Comparison of ENCODE assay signal across 10 cellular contexts in genomic region chr1:21329209-21329844, GRCh38. TPM values are rescaled to one million over a fixed set of nuclear protein-coding genes. Genes with fewer than 3 reads are reported as not detected.
DNase-seq lines count a peak whose midpoint lies in the region; FAIRE-seq and TF ChIP-seq lines count a peak whose summit lies in the region.
"Had no signal": no experiment of that assay in that cellular context is flagged by ENCODE, and none has a peak within 500 bp of the region (broad histone marks: within the 10 kb centered on the region; RNA-seq: fewer than 3 reads in every experiment).

No MANE protein-coding gene starts in this region.

- FAIRE-seq in HTR-8/SVneo (lab: Jason Lieb, UNC) = no peak

- POLR2A ChIA-PET in activated CD4-positive, alpha-beta memory T cell treated with anti-CD3 and anti-CD28 coated beads, Interleukin-2, amount 10 ng/mL, durations not matched to agents 7 days and 5 days (lab: Charles Lee) = interaction anchor here (1.5 to 2.5 kb wide), 2 partner anchors 16 to 35 kb away, joined by 6 to 7 read pairs; no protein-coding TSS in a partner anchor

- H3K27me3 Mint-ChIP-seq in activated naive CD4-positive, alpha-beta T cell treated with anti-CD3 and anti-CD28 coated beads, Interleukin-2, amount 50 U/mL, for 24 hours = no peaks in the 10 kb centered on the region
- H3K27me3 Mint-ChIP-seq in activated CD4-positive, alpha-beta memory T cell treated with anti-CD3 and anti-CD28 coated beads, Interleukin-2, amount 10 ng/mL, durations not matched to agents 7 days and 5 days = no peaks in the 10 kb centered on the region

- peaks cover 7 to 100% (median 90%) of the 10 kb centered on the region in 4 donors for H3K4me1 ChIP-seq in tibial artery

- H3K36me3 ChIP-seq in kidney epithelial cell (ENCODE audit: control insufficient read depth, insufficient read depth, low read length) = no peaks in the 10 kb centered on the region
- H3K36me3 ChIP-seq in tibial artery = peaks cover 0 to 15% (median 0%) of the 10 kb centered on the region in 3 donors

- peak overlapping the region; percentile 58 to 95 for H3K27ac ChIP-seq in tibial artery
- H3K27ac ChIP-seq: SK-N-MC had no signal

- intact Hi-C loops in tibial artery (cut with DNase I; ENCODE audit: low total_unique reads) = no loop called here

- no peaks in the 10 kb centered on the region for H3K9me3 Mint-ChIP-seq in activated naive CD4-positive, alpha-beta T cell treated with anti-CD3 and anti-CD28 coated beads, Interleukin-2, amount 50 U/mL, for 24 hours
- no peaks in the 10 kb centered on the region for H3K9me3 Mint-ChIP-seq in activated CD4-positive, alpha-beta memory T cell treated with anti-CD3 and anti-CD28 coated beads, Interleukin-2, amount 10 ng/mL, durations not matched to agents 7 days and 5 days

- peak overlapping the region; percentile 60 for H3K4me3 Mint-ChIP-seq in activated naive CD4-positive, alpha-beta T cell treated with anti-CD3 and anti-CD28 coated beads, Interleukin-2, amount 50 U/mL, for 24 hours
- no peak overlapping the region for H3K4me3 Mint-ChIP-seq in activated CD4-positive, alpha-beta memory T cell treated with anti-CD3 and anti-CD28 coated beads, Interleukin-2, amount 10 ng/mL, durations not matched to agents 7 days and 5 days

- H3K36me3 Mint-ChIP-seq in activated naive CD4-positive, alpha-beta T cell treated with anti-CD3 and anti-CD28 coated beads, Interleukin-2, amount 50 U/mL, for 24 hours = peaks cover 13% of the 10 kb centered on the region
- peaks cover 13% of the 10 kb centered on the region for H3K36me3 Mint-ChIP-seq in activated CD4-positive, alpha-beta memory T cell treated with anti-CD3 and anti-CD28 coated beads, Interleukin-2, amount 10 ng/mL, durations not matched to agents 7 days and 5 days (ENCODE audit: low read depth)

- H3K4me1 Mint-ChIP-seq in activated naive CD4-positive, alpha-beta T cell treated with anti-CD3 and anti-CD28 coated beads, Interleukin-2, amount 50 U/mL, for 24 hours = peaks cover 94% of the 10 kb centered on the region
- peaks cover 84% of the 10 kb centered on the region for H3K4me1 Mint-ChIP-seq in activated CD4-positive, alpha-beta memory T cell treated with anti-CD3 and anti-CD28 coated beads, Interleukin-2, amount 10 ng/mL, durations not matched to agents 7 days and 5 days

- peak overlapping the region; percentile 94 for H3K27ac Mint-ChIP-seq in activated naive CD4-positive, alpha-beta T cell treated with anti-CD3 and anti-CD28 coated beads, Interleukin-2, amount 50 U/mL, for 24 hours
- peak overlapping the region; percentile 16 for H3K27ac Mint-ChIP-seq in activated CD4-positive, alpha-beta memory T cell treated with anti-CD3 and anti-CD28 coated beads, Interleukin-2, amount 10 ng/mL, durations not matched to agents 7 days and 5 days

- no peaks in the 10 kb centered on the region for H3K27me3 ChIP-seq in kidney epithelial cell (ENCODE audit: control insufficient read depth, insufficient read depth, low read length)
- H3K27me3 ChIP-seq in tibial artery = no peaks in the 10 kb centered on the region

- CTCF ChIA-PET in activated CD4-positive, alpha-beta memory T cell treated with anti-CD3 and anti-CD28 coated beads, Interleukin-2, amount 10 ng/mL, durations not matched to agents 7 days and 5 days (lab: Charles Lee) = no interaction called here

- DNase-seq in activated naive CD4-positive, alpha-beta T cell treated with anti-CD3 and anti-CD28 coated beads, Interleukin-2, amount 50 U/mL, for 16 hours = no peak
- no peak for DNase-seq in activated CD4-positive, alpha-beta memory T cell treated with anti-CD3 and anti-CD28 coated beads, Interleukin-2, amount 10 ng/mL, durations not matched to agents 7 days and 5 days
- peak; percentile 72 for DNase-seq in kidney epithelial cell (ENCODE audit: low read depth)
- DNase-seq in tibial artery = no peak
- DNase-seq in iPS-NIHi11 (ENCODE audit: low spot score) = no peak
- DNase-seq in H4 (ENCODE audit: low spot score) = no peak
- no peak for DNase-seq in HTR-8/SVneo (ENCODE audit: insufficient read length, low spot score)
- DNase-seq: KG1 had no signal

- H3K9me3 ChIP-seq in tibial artery = no peaks in the 10 kb centered on the region

- H3K4me3 ChIP-seq in kidney epithelial cell (ENCODE audit: low read depth, low read length) = no peak overlapping the region
- no peak overlapping the region for H3K4me3 ChIP-seq in tibial artery
- H3K4me3 ChIP-seq: SK-N-MC had no signal

- TF ChIP-seq CTCF in kidney epithelial cell (IDR thresholded peaks at IDR 0.05; ENCODE audit: insufficient read depth, low read length, poor library complexity, severe bottlenecking) = peak; percentile 2
- TF ChIP-seq CTCF in tibial artery (IDR thresholded peaks at IDR 0.05) = no peak

RNA-seq across cellular contexts. Expression of gene ECE1, which starts 39.1 kb away (rescaled TPM):
- 10 to 100 TPM; 85.3 to 87.9 TPM for total RNA-seq in activated CD4-positive, alpha-beta memory T cell treated with anti-CD3 and anti-CD28 coated beads, Interleukin-2, amount 10 ng/mL, durations not matched to agents 7 days and 5 days
- total RNA-seq in kidney epithelial cell = 181 and 185 TPM in 2 replicates
- total RNA-seq in H4 (2014; rRNA removed; shearing (Covaris generic)) = 55.2 and 64.7 TPM in 2 replicates
